9 cellular contexts compared by ENCODE assay signal in genomic region chr1:12460911-12461621, GRCh38.
A peak's percentile ranks its signal among the peaks of the same experiment; 100 is the strongest.
DNase-seq lines count a peak whose midpoint lies in the region; ATAC-seq, FAIRE-seq and TF ChIP-seq lines count a peak whose summit lies in the region.
"Had no signal": no experiment of that assay in that cellular context is flagged by ENCODE, and none has a peak within 500 bp of the region (broad histone marks: within the 10 kb centered on the region; RNA-seq: fewer than 3 reads in every experiment).

No MANE protein-coding gene starts in this region.

- H3K27ac ChIP-seq in C4-2B (peak overlapping the region; percentile 49), VCaP (peak overlapping the region; percentile 13), pancreas (peak overlapping the region; percentile 47 to 82 (median 67))

- H3K36me3 ChIP-seq in pancreas: no peaks in the 10 kb centered on the region

- peaks cover 20 to 63% (median 59%) of the 10 kb centered on the region in 3 donors for H3K4me1 ChIP-seq in pancreas

- intact Hi-C loops in Right ventricle myocardium superior (cut with DNase I): loop anchor here (5.0 kb wide), 1 partner anchor 141 kb away; no protein-coding TSS in a partner anchor
- intact Hi-C loops in pancreas (cut with DNase I): no loop called here

- DNase-seq in Right ventricle myocardium superior (peak; percentile 81), pancreas (peak in 4 of 6 donors; percentile 68 to 78 (median 78)), ecto neural progenitor cell (ENCODE audit: low spot score) (no peak), NCI-H748 (lab: John Stamatoyannopoulos, UW; ENCODE audit: unreplicated experiment) (no peak), DMS79 (lab: John Stamatoyannopoulos, UW) (no peak)
- DNase-seq: activated gamma-delta T cell had no signal

- H3K27me3 ChIP-seq in pancreas: no peaks in the 10 kb centered on the region

- WGBS in pancreas, 2 donors: 17 to 20% methylated on average over 6 of the region's 6 CpGs

- no peak for TF ChIP-seq CTCF in C4-2B (conservative IDR thresholded peaks at IDR 0.05)
- no peak for TF ChIP-seq CTCF in VCaP (conservative IDR thresholded peaks at IDR 0.05)
- no peak for TF ChIP-seq CTCF in pancreas (IDR thresholded peaks at IDR 0.05)

- H3K4me3 ChIP-seq in pancreas: peak overlapping the region in 2 of 4 donors; percentile 6 to 9

- H3K9me3 ChIP-seq in pancreas: no peaks in the 10 kb centered on the region

- peak; percentile 88 for FAIRE-seq in pancreas (lab: Jason Lieb, UNC)

- ATAC-seq in Right ventricle myocardium superior (ENCODE audit: poor library complexity) (peak; percentile 61), pancreas (peak; percentile 81 to 86 (median 84)), GM19035 (IDR thresholded peaks at IDR 0.05; ENCODE audit: unreplicated experiment) (no peak)

Comparison
In these comparisons a context has a peak if more than half of its experiments do, and no peak if none do; other contexts are left out.
1. H3K27ac ChIP-seq: peak in every context shown above with its lines; median percentile 67 in pancreas; 49 in C4-2B; 13 in VCaP.
2. DNase-seq: peak in Right ventricle myocardium superior (single experiment) and pancreas (4 of 6); none in ecto neural progenitor cell (single experiment), NCI-H748 (single experiment) and DMS79 (single experiment).